In the genomic region with DNA sequence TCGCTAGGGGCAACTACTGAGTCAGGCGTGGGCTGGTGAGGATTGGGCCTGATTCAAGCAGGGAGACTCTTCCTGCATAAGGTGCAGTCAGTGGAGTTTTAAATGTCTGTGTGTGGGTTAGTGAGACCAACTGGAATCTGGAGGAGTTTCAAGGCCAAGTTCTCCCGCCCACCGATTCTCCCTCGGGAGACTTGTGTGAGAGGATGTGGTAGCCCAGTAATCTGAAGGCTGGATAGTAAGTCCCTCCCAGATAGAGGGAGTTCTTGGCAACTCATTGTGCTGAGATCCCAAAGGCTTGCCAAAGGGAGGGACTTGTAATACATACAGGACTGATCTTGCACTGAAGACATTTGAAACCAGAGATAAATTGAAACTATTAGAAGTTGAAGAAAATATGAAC, we compare ENCODE assay signal across 10 cellular contexts. TPM values are rescaled to one million over a fixed set of nuclear protein-coding genes. Genes with fewer than 3 reads are reported as not detected.
A peak's percentile ranks its signal among the peaks of the same experiment; 100 is the strongest.
DNase-seq lines count a peak whose midpoint lies in the region; ATAC-seq, FAIRE-seq and TF ChIP-seq lines count a peak whose summit lies in the region.
"Had no signal": no experiment of that assay in that cellular context is flagged by ENCODE, and none has a peak within 500 bp of the region (broad histone marks: within the 10 kb centered on the region; RNA-seq: fewer than 3 reads in every experiment).

No MANE protein-coding gene starts in this region.

- no peak for TF ChIP-seq POLR2A in heart left ventricle (IDR thresholded peaks at IDR 0.05)

- no peaks in the 10 kb centered on the region for H3K9me3 Mint-ChIP-seq in activated T-cell treated with anti-CD3 and anti-CD28 coated beads, Interleukin-2, amount 50 U/mL, for 24 hours

- H3K27ac ChIP-seq in heart left ventricle = no peak overlapping the region

- FAIRE-seq in HTR-8/SVneo (lab: Jason Lieb, UNC) = no peak
- FAIRE-seq: colon, G401.6 had no signal

- no peak overlapping the region for H3K27ac Mint-ChIP-seq in activated T-cell treated with anti-CD3 and anti-CD28 coated beads, Interleukin-2, amount 50 U/mL, for 24 hours

- TF ChIP-seq CTCF in heart left ventricle (IDR thresholded peaks at IDR 0.05) = no peak

- H3K4me3 Mint-ChIP-seq in activated T-cell treated with anti-CD3 and anti-CD28 coated beads, Interleukin-2, amount 50 U/mL, for 24 hours = no peak overlapping the region

- no peaks in the 10 kb centered on the region for H3K36me3 Mint-ChIP-seq in activated T-cell treated with anti-CD3 and anti-CD28 coated beads, Interleukin-2, amount 50 U/mL, for 24 hours (ENCODE audit: low read depth)

- H3K4me3 ChIP-seq in heart left ventricle = no peak overlapping the region

- peak; percentile 40 for ATAC-seq in GM21529 (IDR thresholded peaks at IDR 0.05; ENCODE audit: unreplicated experiment)
- peak in 3 of 4 donors; percentile 86 to 96 (median 91) for ATAC-seq in heart left ventricle
- ATAC-seq in GM19324 (IDR thresholded peaks at IDR 0.05; ENCODE audit: low FRiP score, unreplicated experiment) = no peak

- H3K27me3 ChIP-seq in heart left ventricle = no peaks in the 10 kb centered on the region

- 35 to 51% (median 42%) methylated on average over 5 of the region's 5 CpGs for WGBS in heart left ventricle, 4 donors

- H3K36me3 ChIP-seq in heart left ventricle = no peaks in the 10 kb centered on the region

- H3K27me3 Mint-ChIP-seq in activated T-cell treated with anti-CD3 and anti-CD28 coated beads, Interleukin-2, amount 50 U/mL, for 24 hours = no peaks in the 10 kb centered on the region

- peaks cover 0 to 13% (median 0%) of the 10 kb centered on the region in 12 donors for H3K4me1 ChIP-seq in heart left ventricle

- peaks cover 9% of the 10 kb centered on the region for H3K4me1 Mint-ChIP-seq in activated T-cell treated with anti-CD3 and anti-CD28 coated beads, Interleukin-2, amount 50 U/mL, for 24 hours (ENCODE audit: low read depth)

- DNase-seq in AG20443 (ENCODE audit: low spot score) (peak; percentile 84), HTR-8/SVneo (ENCODE audit: insufficient read length, low spot score) (peak; percentile 19), heart left ventricle (peak; percentile 66 to 71 (median 66)), SIG-M5 treated with dmso at 0.1 percent for 504 hours (lab: John Stamatoyannopoulos, UW; ENCODE audit: unreplicated experiment) (no peak), T-helper 2 cell (no peak)
- no peak for DNase-seq in activated T-cell treated with anti-CD3 and anti-CD28 coated beads, Interleukin-2, amount 50 U/mL, for 24 hours

- intact Hi-C loops in heart left ventricle (cut with DNase I) = no loop called here

- peaks cover 0 to 2% (median 0%) of the 10 kb centered on the region in 12 donors for H3K9me3 ChIP-seq in heart left ventricle

RNA-seq across cellular contexts. Expression of a gene that starts 51.8 kb away (rescaled TPM):
- total RNA-seq in heart left ventricle = 10 to 100 TPM; 10.3 to 18.0 (median 13.1) TPM
- 1 to 10 TPM; 4.3 to 5.1 TPM for polyA plus RNA-seq in heart left ventricle

Comparison
In these comparisons a context has a peak if more than half of its experiments do, and no peak if none do; other contexts are left out.
1. DNase-seq: peak in AG20443 (single experiment), HTR-8/SVneo (single experiment) and heart left ventricle (5 of 5); none in activated T-cell treated with anti-CD3 and anti-CD28 coated beads, Interleukin-2, amount 50 U/mL, for 24 hours (single experiment), SIG-M5 treated with dmso at 0.1 percent for 504 hours (single experiment) and T-helper 2 cell (0 of 5).